ENCODE assay signal across 23 cellular contexts in the genomic region with DNA sequence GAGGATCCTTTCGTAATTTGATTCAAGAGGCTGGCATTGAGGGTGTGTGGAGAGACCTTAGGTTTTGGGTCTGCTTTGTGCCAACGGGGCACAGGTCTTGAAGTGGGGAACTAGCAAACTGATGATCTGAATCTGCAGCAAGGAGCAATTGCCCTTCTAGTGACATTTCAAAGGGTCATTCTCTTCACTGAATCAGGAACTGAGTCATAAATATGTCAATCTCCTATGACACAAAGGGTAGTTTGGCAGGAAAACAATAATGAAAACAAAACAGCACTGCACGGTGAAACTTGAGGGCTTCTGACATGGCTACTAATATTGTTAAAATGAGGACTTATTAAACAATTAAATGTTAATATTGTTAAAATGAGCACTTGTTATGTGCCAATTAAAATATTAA.
"Had no signal": no experiment of that assay in that cellular context is flagged by ENCODE, and none has a peak within 500 bp of the region (broad histone marks: within the 10 kb centered on the region; RNA-seq: fewer than 3 reads in every experiment).

No MANE protein-coding gene starts in this region.

- ATAC-seq: heart right ventricle; left cardiac atrium; left lung; naive thymus-derived CD8-positive, alpha-beta T cell; pancreas; right lobe of liver had no signal

- DNase-seq: effector memory CD4-positive, alpha-beta T cell; erythroblast; esophagus squamous epithelium; foreskin melanocyte; glutamatergic neuron; heart right ventricle; hippocampal formation; left cardiac atrium; left lung; mesenchymal stem cell; midbrain; naive thymus-derived CD8-positive, alpha-beta T cell; nephron progenitor cell; pancreas; right lobe of liver; small intestine; stimulated activated CD4-positive, alpha-beta T cell treated with anti-CD3 and anti-CD28 coated beads, Interleukin-15, amount 100 ng/mL, for 24 hours; stimulated activated CD4-positive, alpha-beta T cell treated with anti-CD3 and anti-CD28 coated beads, Interleukin-2, amount 100 ng/mL, for 48 hours; stimulated activated naive CD4-positive, alpha-beta T cell treated with Interleukin-2 at 50 U/mL for 16 hours; stomach; thyroid gland; trophoblast cell had no signal

- H3K4me1 Mint-ChIP-seq: naive thymus-derived CD8-positive, alpha-beta T cell had no signal

- H3K36me3 Mint-ChIP-seq: naive thymus-derived CD8-positive, alpha-beta T cell had no signal

- H3K27me3 ChIP-seq: esophagus squamous epithelium, left lung, pancreas, right lobe of liver, thyroid gland, vagina had no signal

- H3K27ac ChIP-seq: esophagus squamous epithelium, heart right ventricle, left lung, pancreas, right lobe of liver, stomach, thyroid gland, vagina had no signal

- H3K36me3 ChIP-seq: esophagus squamous epithelium, heart right ventricle, left lung, pancreas, right lobe of liver, stomach, thyroid gland, vagina had no signal

- H3K27ac Mint-ChIP-seq: naive thymus-derived CD8-positive, alpha-beta T cell had no signal

- H3K9me3 ChIP-seq: esophagus squamous epithelium, heart right ventricle, left lung, pancreas, right lobe of liver, stomach, thyroid gland, vagina had no signal

- H3K4me1 ChIP-seq: esophagus squamous epithelium, left lung, pancreas, right lobe of liver, stomach, thyroid gland, vagina had no signal

- H3K9me3 Mint-ChIP-seq: naive thymus-derived CD8-positive, alpha-beta T cell; nephron progenitor cell had no signal

- H3K4me3 ChIP-seq: esophagus squamous epithelium, heart right ventricle, left lung, pancreas, right lobe of liver, stomach, thyroid gland, vagina had no signal

- H3K4me3 Mint-ChIP-seq: naive thymus-derived CD8-positive, alpha-beta T cell; nephron progenitor cell had no signal
